ENCODE assay signal across 10 cellular contexts in the genomic region with DNA sequence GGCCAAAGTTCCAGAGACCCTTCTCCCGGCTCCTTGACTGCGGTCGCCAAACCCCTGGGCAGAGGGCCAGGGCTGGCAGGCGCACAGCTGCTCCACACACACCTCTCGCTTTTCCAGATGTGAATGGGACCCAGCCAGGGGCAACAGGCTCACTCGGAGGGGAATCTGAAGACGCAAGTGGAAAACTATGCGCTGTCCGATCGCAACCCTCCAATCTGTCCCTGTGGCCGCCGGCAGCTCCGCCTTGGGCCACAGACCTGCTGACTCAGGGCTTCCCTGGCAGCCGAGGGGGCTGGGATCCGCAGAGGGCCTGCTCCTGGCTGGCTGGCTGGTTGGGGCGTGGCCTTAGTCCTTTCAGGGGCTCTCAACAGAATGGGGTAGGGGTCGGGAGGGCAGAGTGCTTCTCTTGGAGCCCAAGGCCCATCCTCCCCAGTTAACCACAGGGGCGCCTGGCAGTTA. TPM values are rescaled to one million over a fixed set of nuclear protein-coding genes. Genes with fewer than 3 reads are reported as not detected.
DNase-seq lines count a peak whose midpoint lies in the region; ATAC-seq, FAIRE-seq and TF ChIP-seq lines count a peak whose summit lies in the region.
"Had no signal": no experiment of that assay in that cellular context is flagged by ENCODE, and none has a peak within 500 bp of the region (broad histone marks: within the 10 kb centered on the region; RNA-seq: fewer than 3 reads in every experiment).

No MANE protein-coding gene starts in this region.

- WGBS in esophagus muscularis mucosa, result 33% methylated on average over 17 of the region's 18 CpGs

- no peaks in the 10 kb centered on the region for H4K20me1 ChIP-seq in MM.1S (ENCODE audit: insufficient read depth, low read length)

- H3K9me3 ChIP-seq in MM.1S (replicated peaks; ENCODE audit: insufficient read depth, low read length), result no peaks in the 10 kb centered on the region
- no peaks in the 10 kb centered on the region for H3K9me3 ChIP-seq in esophagus muscularis mucosa

- no peak for FAIRE-seq in GM12892 (lab: Jason Lieb, UNC)

- peaks cover 51% of the 10 kb centered on the region for H3K79me2 ChIP-seq in MM.1S (ENCODE audit: low read length)

- H3F3A ChIP-seq in MM.1S (ENCODE audit: insufficient read depth, low read length), result peaks cover 42% of the 10 kb centered on the region

- H3K27ac ChIP-seq in MM.1S (ENCODE audit: low read length) (peak overlapping the region; percentile 94), esophagus muscularis mucosa (replicated peaks in 1 of 4) (peak overlapping the region in 2 of 4 donors; percentile 30 to 41)

- no peak overlapping the region for H2AFZ ChIP-seq in MM.1S (ENCODE audit: low read length)

- ATAC-seq in HG02610 (IDR thresholded peaks at IDR 0.05; ENCODE audit: unreplicated experiment), result no peak
- ATAC-seq in GM21825 (IDR thresholded peaks at IDR 0.05; ENCODE audit: unreplicated experiment), result no peak

- H3K9me2 ChIP-seq in MM.1S (replicated peaks; ENCODE audit: insufficient read depth, low read length), result no peaks in the 10 kb centered on the region

- TF ChIP-seq CTCF in AG10803 (conservative IDR thresholded peaks at IDR 0.05; ENCODE audit: low read length) (no peak), MM.1S (IDR thresholded peaks at IDR 0.05; ENCODE audit: low read length) (no peak), esophagus muscularis mucosa (IDR thresholded peaks at IDR 0.05) (no peak)

- H3K36me3 ChIP-seq in MM.1S (replicated peaks; ENCODE audit: insufficient read depth, low read length), result no peaks in the 10 kb centered on the region
- H3K36me3 ChIP-seq in esophagus muscularis mucosa, result no peaks in the 10 kb centered on the region

- H3K4me2 ChIP-seq in MM.1S (ENCODE audit: low read depth, low read length), result peak overlapping the region; percentile 94; the same call in 1 of the 2 replicates

- no peak for TF ChIP-seq POLR2A in esophagus muscularis mucosa (IDR thresholded peaks at IDR 0.05; ENCODE audit: low read depth)
- no peak for TF ChIP-seq POLR2A in GM12892 (IDR thresholded peaks at IDR 0.05; ENCODE audit: low read depth, low read length)

- H3K9ac ChIP-seq in MM.1S (ENCODE audit: low read length), result peak overlapping the region; percentile 99

- H3K4me1 ChIP-seq in MM.1S (ENCODE audit: low read length) (peaks cover 36% of the 10 kb centered on the region), esophagus muscularis mucosa (peaks cover 60 to 83% (median 78%) of the 10 kb centered on the region in 4 donors)

- DNase-seq in AG10803 (ENCODE audit: low read depth) (peak; percentile 87), MM.1S (peak; percentile 60), esophagus muscularis mucosa (ENCODE audit: extremely low spot score) (no peak), myocyte (ENCODE audit: low read depth) (peak; percentile 88), GM12892 (ENCODE audit: insufficient read length) (no peak), activated T-cell treated with anti-CD3 and anti-CD28 coated beads for 4 hours (no peak)
- DNase-seq: activated CD4-positive, alpha-beta T cell treated with anti-CD3 and anti-CD28 coated beads, Interleukin-2, amount 50 U/mL, for 4 hours; kidney glomerular epithelial cell had no signal

- H3K27me3 ChIP-seq in MM.1S (replicated peaks; ENCODE audit: insufficient read depth, low read length) (no peaks in the 10 kb centered on the region), esophagus muscularis mucosa (no peaks in the 10 kb centered on the region)

- intact Hi-C loops in esophagus muscularis mucosa (cut with DNase I), result no loop called here

- H3K4me3 ChIP-seq in AG10803 (ENCODE audit: low read length), result peak overlapping the region; percentile 47
- peak overlapping the region; percentile 75 for H3K4me3 ChIP-seq in MM.1S (ENCODE audit: low read length)
- peak overlapping the region; percentile 15 to 34 (median 26) for H3K4me3 ChIP-seq in esophagus muscularis mucosa

- TF ChIP-seq EP300 in esophagus muscularis mucosa (IDR thresholded peaks at IDR 0.05), result no peak

RNA-seq across cellular contexts. Expression of a gene that starts 54.0 kb away (rescaled TPM):
- total RNA-seq in esophagus muscularis mucosa (10 to 100 TPM; 56.1 to 99.5 (median 78.2) TPM), myocyte (15.6 and 25.3 TPM in 2 replicates)
- polyA plus RNA-seq in myocyte (2012), result 20.0 TPM
- polyA plus RNA-seq in GM12892 (2012; ENCODE audit: missing spikeins), result 11.1 TPM

Comparison
In these comparisons a context has a peak if more than half of its experiments do, and no peak if none do; other contexts are left out.
1. DNase-seq: peak in AG10803 (single experiment), MM.1S (single experiment) and myocyte (single experiment); none in esophagus muscularis mucosa (single experiment), GM12892 (single experiment) and activated T-cell treated with anti-CD3 and anti-CD28 coated beads for 4 hours (single experiment).
2. Peak in every context shown above with its lines, with median percentiles within 50 percentile points of each other: H3K4me3 ChIP-seq.